ENCODE assay signal across 1 cellular context in genomic region chr20:326645-327031, GRCh38.
A peak's percentile ranks its signal among the peaks of the same experiment; 100 is the strongest.
TF ChIP-seq lines count a peak whose summit lies in the region.

No MANE protein-coding gene starts in this region.

TF ChIP-seq in GM12878, 131 proteins besides CTCF, POLR2A, EP300 and RAD21:
- TF ChIP-seq FOXK2 (IDR thresholded peaks at IDR 0.05) (no peak), CHD2 (IDR thresholded peaks at IDR 0.05; ENCODE audit: borderline replicate concordance, low read depth, low read length) (no peak), LARP7 (IDR thresholded peaks at IDR 0.05) (no peak; the same call in 1 of the 2 replicates), GATAD2B (conservative IDR thresholded peaks at IDR 0.05; ENCODE audit: low read depth) (0 out of 2 replicates have a peak, but pooled peaks have one; percentile 3), RB1 (IDR thresholded peaks at IDR 0.05; ENCODE audit: borderline replicate concordance) (no peak), TCF7 (IDR thresholded peaks at IDR 0.05; ENCODE audit: borderline replicate concordance) (no peak), CUX1 (IDR thresholded peaks at IDR 0.05; ENCODE audit: insufficient replicate concordance, low read depth, low read length) (no peak), IRF3 (IDR thresholded peaks at IDR 0.05) (no peak), SMC3 (IDR thresholded peaks at IDR 0.05; ENCODE audit: borderline replicate concordance, low read length) (no peak), CBFB (IDR thresholded peaks at IDR 0.05; ENCODE audit: low read depth) (no peak), ATF2 (IDR thresholded peaks at IDR 0.05; ENCODE audit: low read length) (no peak), EZH2 (IDR thresholded peaks at IDR 0.05; ENCODE audit: borderline replicate concordance, control insufficient read depth, low read depth, low read length) (no peak), ZNF592 (IDR thresholded peaks at IDR 0.05) (no peak), ZBTB40 (IDR thresholded peaks at IDR 0.05; ENCODE audit: borderline replicate concordance) (no peak), TARDBP (IDR thresholded peaks at IDR 0.05; ENCODE audit: borderline replicate concordance) (0 out of 2 replicates have a peak, but pooled peaks have one; percentile 2), ZBTB4 (CRISPR knock-in tag; IDR thresholded peaks at IDR 0.05) (no peak), WRNIP1 (IDR thresholded peaks at IDR 0.05; ENCODE audit: borderline replicate concordance, low read depth, low read length) (no peak), BACH1 (IDR thresholded peaks at IDR 0.05; ENCODE audit: borderline replicate concordance) (0 out of 2 replicates have a peak, but pooled peaks have one; percentile 38), CEBPB (IDR thresholded peaks at IDR 0.05; ENCODE audit: borderline replicate concordance in 1 of 2, low read depth in 2 of 2, low read length in 2 of 2) (no peak), MEF2A (IDR thresholded peaks at IDR 0.05; ENCODE audit: insufficient read depth, low read depth, low read length) (no peak), ZBTB33 (IDR thresholded peaks at IDR 0.05) (no peak), ZNF274 (IDR thresholded peaks at IDR 0.05; ENCODE audit: insufficient read depth, insufficient read length) (no peak), IKZF1 (conservative IDR thresholded peaks at IDR 0.05) (peak; percentile 44), HCFC1 (IDR thresholded peaks at IDR 0.05; ENCODE audit: low read length) (no peak), CHD1 (IDR thresholded peaks at IDR 0.05; ENCODE audit: low read depth, low read length) (no peak), PML (IDR thresholded peaks at IDR 0.05; ENCODE audit: low read length) (no peak)
